ENCODE assay signal across 30 cellular contexts in genomic region chr17:50677851-50678375, GRCh38. TPM values are rescaled to one million over a fixed set of nuclear protein-coding genes. Genes with fewer than 3 reads are reported as not detected.
"Had no signal": no experiment of that assay in that cellular context is flagged by ENCODE, and none has a peak within 500 bp of the region (broad histone marks: within the 10 kb centered on the region; RNA-seq: fewer than 3 reads in every experiment).

No MANE protein-coding gene starts in this region.

- DNase-seq: activated CD4-positive, alpha-beta T cell treated with anti-CD3 and anti-CD28 coated beads, Interleukin-2, amount 10 ng/mL, durations not matched to agents 24 days and 14 days; activated CD4-positive, alpha-beta T cell treated with anti-CD3 and anti-CD28 coated beads, Interleukin-2, amount 50 U/mL, for 4 hours; activated CD8-positive, alpha-beta T cell treated with anti-CD3 and anti-CD28 coated beads for 36 hours; activated effector memory CD4-positive, alpha-beta T cell treated with anti-CD3 and anti-CD28 coated beads, Interleukin-2, amount 50 U/mL, for 16 hours; activated naive CD4-positive, alpha-beta T cell; activated naive CD4-positive, alpha-beta T cell treated with anti-CD3 and anti-CD28 coated beads, Interleukin-2, amount 50 U/mL, for 16 hours; activated naive CD8-positive, alpha-beta T cell treated with anti-CD3 and anti-CD28 coated beads for 36 hours; activated T-cell treated with anti-CD3 and anti-CD28 coated beads, Interleukin-2, amount 50 U/mL, for 1 hour; activated T-cell treated with anti-CD3 and anti-CD28 coated beads, Interleukin-2, amount 50 U/mL, for 72 hours; amniotic stem cell; caudate nucleus; Karpas-422; KBM-7; NCI-H1105; NCI-H1417 treated with DMSO at 0.1 percent for 48 hours; NCI-H187 treated with DMSO at 0.1 percent for 48 hours; NCI-H2081 treated with DMSO at 0.1 percent for 48 hours; NCI-H345; NCI-H524 treated with DMSO at 0.1 percent for 48 hours; PC-3; Peyer's patch; RPMI8226; SHP77; SJCRH30 had no signal

- H3K4me3 ChIP-seq: body of pancreas, breast epithelium, Peyer's patch, SJCRH30, SK-N-MC had no signal

- H3K27ac ChIP-seq: breast epithelium, Peyer's patch, SJCRH30, SK-N-MC had no signal

- H3K4me1 ChIP-seq: breast epithelium, SJCRH30 had no signal

- H3K9me3 ChIP-seq: body of pancreas, breast epithelium, Peyer's patch, SJCRH30 had no signal

- H3K27me3 ChIP-seq: body of pancreas, breast epithelium, Peyer's patch, SJCRH30 had no signal

- ATAC-seq: activated CD8-positive, alpha-beta T cell treated with anti-CD3 and anti-CD28 coated beads for 36 hours; activated T-cell treated with anti-CD3 and anti-CD28 coated beads, Interleukin-2, amount 50 U/mL, for 72 hours; activated T-helper 17 cell treated with anti-CD3 and anti-CD28 coated beads, Interleukin-2, amount 50 U/mL, for 72 hours; body of pancreas; PC-3 had no signal

- H3K36me3 ChIP-seq: breast epithelium, SJCRH30 had no signal

RNA-seq across cellular contexts. Expression of gene ABCC3, which starts 43.2 kb away (rescaled TPM):
- total RNA-seq: activated CD4-positive, alpha-beta T cell treated with anti-CD3 and anti-CD28 coated beads, Interleukin-2, amount 10 ng/mL, durations not matched to agents 24 days and 14 days; activated CD8-positive, alpha-beta memory T cell treated with anti-CD3 and anti-CD28 coated beads for 36 hours; activated CD8-positive, alpha-beta T cell treated with anti-CD3 and anti-CD28 coated beads for 36 hours; activated naive CD8-positive, alpha-beta T cell treated with anti-CD3 and anti-CD28 coated beads for 36 hours; activated T-cell treated with anti-CD3 and anti-CD28 coated beads, Interleukin-2, amount 50 U/mL, for 72 hours; T-helper 1 cell treated with Interleukin-12 subunit alpha and Interleukin-12 subunit beta and Interleukin-4 antibody, amounts not matched to agents 30 ng/mL and 1 ng/mL, for 36 hours had no signal
